In genomic region chr4:140152760-140153418, GRCh38 we compare ENCODE assay signal across 8 cellular contexts. TPM values are rescaled to one million over a fixed set of nuclear protein-coding genes. Genes with fewer than 3 reads are reported as not detected.
DNase-seq lines count a peak whose midpoint lies in the region; ATAC-seq, FAIRE-seq and TF ChIP-seq lines count a peak whose summit lies in the region.

No MANE protein-coding gene starts in this region.

- no peak for FAIRE-seq in pancreas (lab: Jason Lieb, UNC)

- H3K9me3 ChIP-seq in SJSA1 (replicated peaks) = no peaks in the 10 kb centered on the region
- H3K9me3 ChIP-seq in adipocyte (ENCODE audit: control insufficient read depth, low read length) = no peaks in the 10 kb centered on the region
- H3K9me3 ChIP-seq in heart right ventricle = no peaks in the 10 kb centered on the region
- H3K9me3 ChIP-seq in pancreas = no peaks in the 10 kb centered on the region
- H3K9me3 ChIP-seq in vagina = no peaks in the 10 kb centered on the region

- H3K4me3 ChIP-seq in SJSA1 (peak overlapping the region; percentile 63), adipocyte (ENCODE audit: low read length) (peak overlapping the region; percentile 96), heart right ventricle (peak overlapping the region; percentile 65 to 92 (median 84)), pancreas (peak overlapping the region; percentile 52 to 69 (median 66)), vagina (peak overlapping the region; percentile 72 to 73)

- DNase-seq in NCI-H748 (lab: John Stamatoyannopoulos, UW; ENCODE audit: unreplicated experiment) (peak; percentile 69), NCI-H748 treated with DMSO at 0.1 percent for 48 hours (lab: John Stamatoyannopoulos, UW) (no peak), SJSA1 (ENCODE audit: low read depth in 1 of 2, low spot score in 2 of 2) (peak in 1 of 2 experiments; percentile 56), adipocyte (ENCODE audit: low read depth) (peak; percentile 75), heart right ventricle (peak; percentile 59 to 62), pancreas (peak; percentile 58 to 87 (median 66)), vagina (ENCODE audit: extremely low spot score in 2 of 2) (no peak)

- peak overlapping the region; percentile 94 for H3K9ac ChIP-seq in adipocyte (ENCODE audit: low read length)

- intact Hi-C loops in heart right ventricle (cut with DNase I) = loop anchor here (1.0 to 10.0 kb wide), 18 partner anchors 56 to 486 kb away; partner anchors contain the start of gene MGST2 (in 1 of the 10)
- intact Hi-C loops in pancreas (cut with DNase I) = no loop called here
- intact Hi-C loops in vagina (cut with DNase I) = loop anchor here (5.0 to 10.0 kb wide), 2 partner anchors 108 to 416 kb away; no protein-coding TSS in a partner anchor

- H3K4me1 ChIP-seq in SJSA1 (replicated peaks) = no peaks in the 10 kb centered on the region
- H3K4me1 ChIP-seq in adipocyte (ENCODE audit: control insufficient read depth, insufficient read depth, low read length) = peaks cover 11% of the 10 kb centered on the region
- peaks cover 0 to 37% (median 7%) of the 10 kb centered on the region in 9 donors for H3K4me1 ChIP-seq in heart right ventricle
- peaks cover 13 to 32% (median 20%) of the 10 kb centered on the region in 3 donors for H3K4me1 ChIP-seq in pancreas
- peaks cover 15% of the 10 kb centered on the region for H3K4me1 ChIP-seq in vagina

- TF ChIP-seq POLR2A in vagina (IDR thresholded peaks at IDR 0.05) = no peak

- H3K27ac ChIP-seq in SJSA1 (no peak overlapping the region), heart right ventricle (peak overlapping the region; percentile 85 to 100 (median 99)), pancreas (peak overlapping the region; percentile 75 to 99 (median 95)), vagina (peak overlapping the region; percentile 94)

- H3K27me3 ChIP-seq in SJSA1 (replicated peaks) (no peaks in the 10 kb centered on the region), adipocyte (replicated peaks; ENCODE audit: control insufficient read depth, insufficient read depth, low read length) (no peaks in the 10 kb centered on the region), heart right ventricle (no peaks in the 10 kb centered on the region), pancreas (no peaks in the 10 kb centered on the region), vagina (no peaks in the 10 kb centered on the region)

- ATAC-seq in heart right ventricle (peak in 4 of 8 donors; percentile 2 to 10 (median 7)), pancreas (peak; percentile 5 to 15 (median 10)), HG03045 (IDR thresholded peaks at IDR 0.05; ENCODE audit: unreplicated experiment) (no peak)

- TF ChIP-seq CTCF in heart right ventricle (IDR thresholded peaks at IDR 0.05) (no peak), pancreas (IDR thresholded peaks at IDR 0.05) (no peak), vagina (IDR thresholded peaks at IDR 0.05) (no peak)

- H3K36me3 ChIP-seq in SJSA1 (no peaks in the 10 kb centered on the region), adipocyte (ENCODE audit: control insufficient read depth, insufficient read depth, low read length, severe bottlenecking) (no peaks in the 10 kb centered on the region), heart right ventricle (no peaks in the 10 kb centered on the region), pancreas (no peaks in the 10 kb centered on the region), vagina (no peaks in the 10 kb centered on the region)

- 0 to 1% methylated on average over 53 of the region's 53 CpGs for WGBS in heart right ventricle, 2 donors
- WGBS in pancreas, 2 donors = 0 to 1% methylated on average over 53 of the region's 53 CpGs

RNA-seq across cellular contexts. Expression of gene MAML3, which starts 1.1 kb away (rescaled TPM):
- 0.53 and 1.8 TPM in 2 replicates for total RNA-seq in SJSA1 (2014; rRNA removed; shearing (Covaris generic))
- total RNA-seq in heart right ventricle = 1 to 10 TPM; 1.3 to 4.6 (median 2.8) TPM
- polyA plus RNA-seq in heart right ventricle = 1 to 10 TPM; 1.1 to 1.2 TPM
- total RNA-seq in pancreas = 1 to 10 TPM; 5.3 to 8.9 (median 6.5) TPM
- polyA plus RNA-seq in pancreas = 1 to 10 TPM; 3.8 to 4.0 TPM
- total RNA-seq in vagina = 16.2 TPM

Comparison
In these comparisons a context has a peak if more than half of its experiments do, and no peak if none do; other contexts are left out.
1. DNase-seq: peak in NCI-H748 (single experiment), adipocyte (single experiment), heart right ventricle (2 of 2) and pancreas (6 of 6); none in NCI-H748 treated with DMSO at 0.1 percent for 48 hours (single experiment) and vagina (0 of 2).
2. intact Hi-C loops: an anchor here in heart right ventricle (1.0 to 10.0 kb wide) and vagina (5.0 to 10.0 kb wide); none called in pancreas.
3. Peak in every context shown above with its lines, with median percentiles within 50 percentile points of each other: H3K4me3 ChIP-seq.